Comparison of ENCODE assay signal across 8 cellular contexts in genomic region chr11:62553839-62554361, GRCh38. TPM values are rescaled to one million over a fixed set of nuclear protein-coding genes. Genes with fewer than 3 reads are reported as not detected.
DNase-seq lines count a peak whose midpoint lies in the region; ATAC-seq and TF ChIP-seq lines count a peak whose summit lies in the region.

No MANE protein-coding gene starts in this region.

- TF ChIP-seq CTCF in left lung (IDR thresholded peaks at IDR 0.05): no peak
- TF ChIP-seq CTCF in type B pancreatic cell (conservative IDR thresholded peaks at IDR 0.05): no peak

- intact Hi-C loops in left lung (cut with DNase I): no loop called here

- H3K27me3 Mint-ChIP-seq in activated T-cell treated with anti-CD3 and anti-CD28 coated beads, Interleukin-2, amount 50 U/mL, for 72 hours (ENCODE audit: low read depth): no peaks in the 10 kb centered on the region
- H3K27me3 Mint-ChIP-seq in type B pancreatic cell: no peaks in the 10 kb centered on the region

- no peak overlapping the region for H3K27ac Mint-ChIP-seq in activated T-cell treated with anti-CD3 and anti-CD28 coated beads, Interleukin-2, amount 50 U/mL, for 72 hours
- peak overlapping the region; percentile 99 for H3K27ac Mint-ChIP-seq in type B pancreatic cell

- peaks cover 91% of the 10 kb centered on the region for H3K4me1 Mint-ChIP-seq in activated T-cell treated with anti-CD3 and anti-CD28 coated beads, Interleukin-2, amount 50 U/mL, for 72 hours (ENCODE audit: low read depth)
- H3K4me1 Mint-ChIP-seq in type B pancreatic cell (ENCODE audit: unreplicated experiment): peaks cover 59% of the 10 kb centered on the region

- peaks cover 0 to 18% of the 10 kb centered on the region in 2 donors for H3K36me3 ChIP-seq in left lung

- no peak for DNase-seq in activated T-cell treated with anti-CD3 and anti-CD28 coated beads, Interleukin-2, amount 50 U/mL, for 72 hours
- DNase-seq in activated T-cell treated with anti-CD3 and anti-CD28 coated beads for 4 hours (no peak), amniotic stem cell (lab: John Stamatoyannopoulos, UW) (peak; percentile 80), left lung (no peak), type B pancreatic cell (ENCODE audit: extremely low spot score, unreplicated experiment) (no peak), NCI-H2171 (lab: John Stamatoyannopoulos, UW) (no peak)

- peak overlapping the region; percentile 80 to 93 for H3K4me3 Mint-ChIP-seq in activated T-cell treated with anti-CD3 and anti-CD28 coated beads, Interleukin-2, amount 50 U/mL, for 72 hours
- H3K4me3 Mint-ChIP-seq in type B pancreatic cell: peak overlapping the region; percentile 84

- peaks cover 0 to 3% of the 10 kb centered on the region in 2 donors for H3K36me3 Mint-ChIP-seq in activated T-cell treated with anti-CD3 and anti-CD28 coated beads, Interleukin-2, amount 50 U/mL, for 72 hours (ENCODE audit: insufficient read depth in 2 of 2)
- peaks cover 11% of the 10 kb centered on the region for H3K36me3 Mint-ChIP-seq in type B pancreatic cell

- H3K4me3 ChIP-seq in left lung: no peak overlapping the region

- H3K27me3 ChIP-seq in left lung: no peaks in the 10 kb centered on the region

- H3K4me1 ChIP-seq in left lung: peaks cover 60 to 94% of the 10 kb centered on the region in 2 donors

- H3K9me3 Mint-ChIP-seq in activated T-cell treated with anti-CD3 and anti-CD28 coated beads, Interleukin-2, amount 50 U/mL, for 72 hours: no peaks in the 10 kb centered on the region
- no peaks in the 10 kb centered on the region for H3K9me3 Mint-ChIP-seq in type B pancreatic cell

- H3K9me3 ChIP-seq in left lung: no peaks in the 10 kb centered on the region

- ATAC-seq in activated T-cell treated with anti-CD3 and anti-CD28 coated beads, Interleukin-2, amount 50 U/mL, for 72 hours (replicated peaks in 1 of 2): no peak
- ATAC-seq in left lung (no peak), HG03095 (IDR thresholded peaks at IDR 0.05; ENCODE audit: unreplicated experiment) (no peak), HG03520 (IDR thresholded peaks at IDR 0.05; ENCODE audit: unreplicated experiment) (no peak)

- peak overlapping the region; percentile 95 to 97 for H3K27ac ChIP-seq in left lung

RNA-seq across cellular contexts. Expression of gene AHNAK, which starts 7.3 kb away (rescaled TPM):
- 100 to 1,000 TPM in 1 of 2 donors, 10 to 100 TPM in 1; 80.3 to 131 TPM for total RNA-seq in activated T-cell treated with anti-CD3 and anti-CD28 coated beads, Interleukin-2, amount 50 U/mL, for 72 hours
- total RNA-seq in left lung (100 to 1,000 TPM; 437 to 636 TPM), type B pancreatic cell (ENCODE audit: low replicate concordance) (302 and 656 TPM in 2 replicates)

RNA-seq across cellular contexts. Expression of gene EEF1G, which starts 19.8 kb away (rescaled TPM):
- 1,000 to 10,000 TPM; 2,565 to 2,667 TPM for total RNA-seq in activated T-cell treated with anti-CD3 and anti-CD28 coated beads, Interleukin-2, amount 50 U/mL, for 72 hours
- total RNA-seq in left lung (1,000 to 10,000 TPM in 1 of 2 donors, 100 to 1,000 TPM in 1; 973 to 1,076 TPM), type B pancreatic cell (ENCODE audit: low replicate concordance) (1,846 and 2,051 TPM in 2 replicates)

RNA-seq across cellular contexts. Expression of gene TUT1, which starts 37.4 kb away (rescaled TPM):
- total RNA-seq in activated T-cell treated with anti-CD3 and anti-CD28 coated beads, Interleukin-2, amount 50 U/mL, for 72 hours: 10 to 100 TPM; 32.8 to 36.8 TPM
- total RNA-seq in left lung: 10 to 100 TPM; 12.6 to 19.8 TPM
- 15.0 and 22.1 TPM in 2 replicates for total RNA-seq in type B pancreatic cell (ENCODE audit: low replicate concordance)

RNA-seq across cellular contexts. Expression of gene MTA2, which starts 47.8 kb away (rescaled TPM):
- 100 to 1,000 TPM; 173 to 241 TPM for total RNA-seq in activated T-cell treated with anti-CD3 and anti-CD28 coated beads, Interleukin-2, amount 50 U/mL, for 72 hours
- total RNA-seq in left lung: 10 to 100 TPM; 67.1 to 86.0 TPM
- 148 and 152 TPM in 2 replicates for total RNA-seq in type B pancreatic cell (ENCODE audit: low replicate concordance)

RNA-seq across cellular contexts. Expression of gene EML3, which starts 58.7 kb away (rescaled TPM):
- 100 to 1,000 TPM; 132 to 148 TPM for total RNA-seq in activated T-cell treated with anti-CD3 and anti-CD28 coated beads, Interleukin-2, amount 50 U/mL, for 72 hours
- total RNA-seq in left lung (10 to 100 TPM; 61.5 to 82.5 TPM), type B pancreatic cell (ENCODE audit: low replicate concordance) (46.0 and 76.0 TPM in 2 replicates)
